In genomic region chr20:63641792-63642517, GRCh38 we compare ENCODE assay signal across 1 cellular context.
A peak's percentile ranks its signal among the peaks of the same experiment; 100 is the strongest.
TF ChIP-seq lines count a peak whose summit lies in the region.

No MANE protein-coding gene starts in this region.

TF ChIP-seq in WTC11, 78 proteins besides CTCF, POLR2A, EP300 and RAD21 (continued from another document):
- TF ChIP-seq, protein P1, sequence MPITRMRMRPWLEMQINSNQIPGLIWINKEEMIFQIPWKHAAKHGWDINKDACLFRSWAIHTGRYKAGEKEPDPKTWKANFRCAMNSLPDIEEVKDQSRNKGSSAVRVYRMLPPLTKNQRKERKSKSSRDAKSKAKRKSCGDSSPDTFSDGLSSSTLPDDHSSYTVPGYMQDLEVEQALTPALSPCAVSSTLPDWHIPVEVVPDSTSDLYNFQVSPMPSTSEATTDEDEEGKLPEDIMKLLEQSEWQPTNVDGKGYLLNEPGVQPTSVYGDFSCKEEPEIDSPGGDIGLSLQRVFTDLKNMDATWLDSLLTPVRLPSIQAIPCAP (CRISPR knock-in tag; IDR thresholded peaks at IDR 0.05): no peak
- 0 out of 2 replicates have a peak, but pooled peaks have one; percentile 45 for TF ChIP-seq ETV6 (CRISPR knock-in tag; IDR thresholded peaks at IDR 0.05)
